In the genomic region with DNA sequence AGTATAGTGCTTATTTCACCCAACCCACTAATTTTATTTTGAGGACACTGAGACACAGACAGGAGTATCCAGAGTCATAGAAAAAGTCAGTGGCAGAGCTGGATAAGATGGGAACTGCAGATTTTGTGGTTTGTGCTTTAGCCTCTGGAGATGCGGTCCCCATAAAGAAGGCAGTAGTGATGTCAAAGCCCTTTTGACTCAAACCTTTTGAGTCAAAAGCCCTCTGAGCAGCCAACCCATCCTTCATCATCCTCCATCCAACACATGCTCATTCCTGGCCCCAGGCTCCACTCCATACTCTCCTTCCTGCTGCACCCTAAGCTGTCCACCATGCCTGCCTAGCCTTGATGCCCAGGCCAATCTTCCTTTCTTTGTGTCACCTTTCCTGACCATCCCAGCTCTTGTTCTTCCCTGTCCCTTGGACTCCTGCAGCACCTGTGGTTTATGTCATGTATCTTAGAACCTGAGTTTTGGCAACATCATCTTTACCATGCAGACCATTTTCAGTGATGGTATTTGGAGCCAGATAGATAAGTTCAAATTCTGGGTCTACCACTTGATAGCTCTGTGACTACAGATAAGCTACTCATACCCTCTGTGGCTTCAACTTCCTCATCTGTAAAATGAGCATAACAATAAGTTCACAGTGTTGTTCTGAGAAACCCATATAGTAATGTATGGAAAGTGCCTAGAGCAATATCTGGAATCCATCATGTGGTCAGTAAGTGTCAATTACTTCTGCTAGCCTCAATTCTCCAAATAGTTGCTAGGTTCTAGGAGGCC, we compare ENCODE assay signal across 1 cellular context.
TF ChIP-seq lines count a peak whose summit lies in the region.

No MANE protein-coding gene starts in this region.

TF ChIP-seq in GM12878, 131 proteins besides CTCF, POLR2A, EP300 and RAD21 (continued from another document and continues in another):
- TF ChIP-seq, protein P1, sequence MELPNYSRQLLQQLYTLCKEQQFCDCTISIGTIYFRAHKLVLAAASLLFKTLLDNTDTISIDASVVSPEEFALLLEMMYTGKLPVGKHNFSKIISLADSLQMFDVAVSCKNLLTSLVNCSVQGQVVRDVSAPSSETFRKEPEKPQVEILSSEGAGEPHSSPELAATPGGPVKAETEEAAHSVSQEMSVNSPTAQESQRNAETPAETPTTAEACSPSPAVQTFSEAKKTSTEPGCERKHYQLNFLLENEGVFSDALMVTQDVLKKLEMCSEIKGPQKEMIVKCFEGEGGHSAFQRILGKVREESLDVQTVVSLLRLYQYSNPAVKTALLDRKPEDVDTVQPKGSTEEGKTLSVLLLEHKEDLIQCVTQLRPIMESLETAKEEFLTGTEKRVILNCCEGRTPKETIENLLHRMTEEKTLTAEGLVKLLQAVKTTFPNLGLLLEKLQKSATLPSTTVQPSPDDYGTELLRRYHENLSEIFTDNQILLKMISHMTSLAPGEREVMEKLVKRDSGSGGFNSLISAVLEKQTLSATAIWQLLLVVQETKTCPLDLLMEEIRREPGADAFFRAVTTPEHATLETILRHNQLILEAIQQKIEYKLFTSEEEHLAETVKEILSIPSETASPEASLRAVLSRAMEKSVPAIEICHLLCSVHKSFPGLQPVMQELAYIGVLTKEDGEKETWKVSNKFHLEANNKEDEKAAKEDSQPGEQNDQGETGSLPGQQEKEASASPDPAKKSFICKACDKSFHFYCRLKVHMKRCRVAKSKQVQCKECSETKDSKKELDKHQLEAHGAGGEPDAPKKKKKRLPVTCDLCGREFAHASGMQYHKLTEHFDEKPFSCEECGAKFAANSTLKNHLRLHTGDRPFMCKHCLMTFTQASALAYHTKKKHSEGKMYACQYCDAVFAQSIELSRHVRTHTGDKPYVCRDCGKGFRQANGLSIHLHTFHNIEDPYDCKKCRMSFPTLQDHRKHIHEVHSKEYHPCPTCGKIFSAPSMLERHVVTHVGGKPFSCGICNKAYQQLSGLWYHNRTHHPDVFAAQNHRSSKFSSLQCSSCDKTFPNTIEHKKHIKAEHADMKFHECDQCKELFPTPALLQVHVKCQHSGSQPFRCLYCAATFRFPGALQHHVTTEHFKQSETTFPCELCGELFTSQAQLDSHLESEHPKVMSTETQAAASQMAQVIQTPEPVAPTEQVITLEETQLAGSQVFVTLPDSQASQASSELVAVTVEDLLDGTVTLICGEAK (IDR thresholded peaks at IDR 0.05; ENCODE audit: borderline replicate concordance) = no peak
- TF ChIP-seq RUNX3 (IDR thresholded peaks at IDR 0.05; ENCODE audit: low read length) (peak; percentile 80), ZBED1 (IDR thresholded peaks at IDR 0.05; ENCODE audit: borderline replicate concordance) (no peak), HSF1 (IDR thresholded peaks at IDR 0.05; ENCODE audit: low read depth, low read length) (no peak), PAX8 (IDR thresholded peaks at IDR 0.05) (no peak), HDAC6 (IDR thresholded peaks at IDR 0.05; ENCODE audit: unreplicated experiment) (no peak), PAX5 (IDR thresholded peaks at IDR 0.05; ENCODE audit: borderline replicate concordance, low read depth, low read length) (peak; percentile 56; the same call in 1 of the 2 replicates), ESRRA (IDR thresholded peaks at IDR 0.05; ENCODE audit: low read length) (no peak), CBX3 (IDR thresholded peaks at IDR 0.05; ENCODE audit: borderline replicate concordance, low read depth) (no peak), NFXL1 (IDR thresholded peaks at IDR 0.05; ENCODE audit: borderline replicate concordance) (no peak), NBN (IDR thresholded peaks at IDR 0.05) (peak; percentile 36; the same call in 1 of the 2 replicates), IKZF2 (IDR thresholded peaks at IDR 0.05) (peak; percentile 39 to 48), CEBPB (IDR thresholded peaks at IDR 0.05; ENCODE audit: borderline replicate concordance in 1 of 2, low read depth in 2 of 2, low read length in 2 of 2) (no peak), TCF3 (IDR thresholded peaks at IDR 0.05; ENCODE audit: borderline replicate concordance, insufficient read depth, low read depth, low read length) (no peak; the same call in 1 of the 2 replicates), HDAC2 (IDR thresholded peaks at IDR 0.05) (no peak), SMAD5 (IDR thresholded peaks at IDR 0.05; ENCODE audit: low read depth) (peak; percentile 93), GATAD2B (conservative IDR thresholded peaks at IDR 0.05; ENCODE audit: low read depth) (0 out of 2 replicates have a peak, but pooled peaks have one; percentile 47), TBL1XR1 (IDR thresholded peaks at IDR 0.05; ENCODE audit: low read depth, low read length) (no peak), RFX5 (IDR thresholded peaks at IDR 0.05; ENCODE audit: low read depth, low read length) (no peak), NR2C1 (IDR thresholded peaks at IDR 0.05) (no peak), ASH2L (IDR thresholded peaks at IDR 0.05; ENCODE audit: borderline replicate concordance, low read depth) (no peak), PRDM15 (CRISPR knock-in tag; IDR thresholded peaks at IDR 0.05) (peak; percentile 76), BACH1 (IDR thresholded peaks at IDR 0.05; ENCODE audit: borderline replicate concordance) (peak; percentile 67), BRCA1 (IDR thresholded peaks at IDR 0.05; ENCODE audit: low read depth, low read length) (no peak), ZZZ3 (IDR thresholded peaks at IDR 0.05; ENCODE audit: control insufficient read depth, insufficient read length, low read depth) (no peak), YY1 (IDR thresholded peaks at IDR 0.05; ENCODE audit: low read depth, low read length) (no peak), RBBP5 (conservative IDR thresholded peaks at IDR 0.05) (no peak), NRF1 (conservative IDR thresholded peaks at IDR 0.05; ENCODE audit: low read depth, low read length) (no peak), MLLT1 (IDR thresholded peaks at IDR 0.05) (peak; percentile 27; the same call in 1 of the 2 replicates), KAT2A (conservative IDR thresholded peaks at IDR 0.05; ENCODE audit: control insufficient read depth, low read depth, low read length) (no peak), NFIC (IDR thresholded peaks at IDR 0.05; ENCODE audit: low read depth, low read length) (peak; percentile 60), ZNF592 (IDR thresholded peaks at IDR 0.05) (no peak), KDM1A (IDR thresholded peaks at IDR 0.05; ENCODE audit: borderline replicate concordance) (no peak), SIX5 (IDR thresholded peaks at IDR 0.05; ENCODE audit: low read depth, low read length, severe bottlenecking) (no peak), IRF3 (IDR thresholded peaks at IDR 0.05) (no peak), CHD1 (IDR thresholded peaks at IDR 0.05; ENCODE audit: low read depth, low read length) (0 out of 2 replicates have a peak, but pooled peaks have one; percentile 73), SPI1 (IDR thresholded peaks at IDR 0.05; ENCODE audit: borderline replicate concordance, insufficient read depth, low read depth, low read length) (no peak)
- TF ChIP-seq, protein P2, sequence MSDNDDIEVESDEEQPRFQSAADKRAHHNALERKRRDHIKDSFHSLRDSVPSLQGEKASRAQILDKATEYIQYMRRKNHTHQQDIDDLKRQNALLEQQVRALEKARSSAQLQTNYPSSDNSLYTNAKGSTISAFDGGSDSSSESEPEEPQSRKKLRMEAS (IDR thresholded peaks at IDR 0.05; ENCODE audit: low read depth, low read length) = no peak
- TF ChIP-seq, protein P3, sequence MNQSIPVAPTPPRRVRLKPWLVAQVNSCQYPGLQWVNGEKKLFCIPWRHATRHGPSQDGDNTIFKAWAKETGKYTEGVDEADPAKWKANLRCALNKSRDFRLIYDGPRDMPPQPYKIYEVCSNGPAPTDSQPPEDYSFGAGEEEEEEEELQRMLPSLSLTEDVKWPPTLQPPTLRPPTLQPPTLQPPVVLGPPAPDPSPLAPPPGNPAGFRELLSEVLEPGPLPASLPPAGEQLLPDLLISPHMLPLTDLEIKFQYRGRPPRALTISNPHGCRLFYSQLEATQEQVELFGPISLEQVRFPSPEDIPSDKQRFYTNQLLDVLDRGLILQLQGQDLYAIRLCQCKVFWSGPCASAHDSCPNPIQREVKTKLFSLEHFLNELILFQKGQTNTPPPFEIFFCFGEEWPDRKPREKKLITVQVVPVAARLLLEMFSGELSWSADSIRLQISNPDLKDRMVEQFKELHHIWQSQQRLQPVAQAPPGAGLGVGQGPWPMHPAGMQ (IDR thresholded peaks at IDR 0.05; ENCODE audit: borderline replicate concordance) = no peak
